ENCODE assay signal across 8 cellular contexts in the genomic region with DNA sequence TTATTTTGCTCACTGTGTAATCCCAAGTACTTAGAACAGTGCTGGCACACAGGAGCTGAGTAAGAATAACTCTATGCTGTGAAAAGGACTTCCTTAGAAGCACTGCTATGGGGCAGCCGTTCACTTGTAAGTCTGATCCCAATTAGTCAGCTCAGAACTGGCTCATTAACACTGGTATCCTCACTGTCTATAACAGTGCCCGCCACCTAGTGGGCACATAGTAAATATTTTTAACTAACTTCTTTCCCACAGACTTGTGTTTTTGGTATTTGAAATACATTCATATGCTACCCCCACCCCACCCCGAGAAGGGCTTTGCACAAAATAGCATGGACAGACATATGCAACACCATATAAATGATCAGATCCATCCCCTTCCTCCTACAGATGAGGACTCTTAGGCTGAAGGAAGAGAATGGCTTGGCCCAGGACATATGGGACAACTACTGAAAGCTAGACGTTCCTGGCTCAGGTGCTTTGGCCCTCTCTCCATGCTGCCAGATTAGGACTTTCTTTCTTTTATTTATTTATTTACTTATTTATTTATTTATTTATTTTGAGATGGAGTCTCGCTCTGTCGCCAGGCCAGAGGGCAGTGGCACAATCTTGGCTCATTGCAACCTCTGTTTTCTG. TPM values are rescaled to one million over a fixed set of nuclear protein-coding genes. Genes with fewer than 3 reads are reported as not detected.
DNase-seq lines count a peak whose midpoint lies in the region; ATAC-seq and TF ChIP-seq lines count a peak whose summit lies in the region.

No MANE protein-coding gene starts in this region.

- no peaks in the 10 kb centered on the region for H3K9me3 Mint-ChIP-seq in activated CD4-positive, alpha-beta memory T cell treated with anti-CD3 and anti-CD28 coated beads, Interleukin-2, amount 10 ng/mL, durations not matched to agents 7 days and 5 days
- H3K9me3 Mint-ChIP-seq in nephron progenitor cell: no peaks in the 10 kb centered on the region

- H3K4me3 Mint-ChIP-seq in activated CD4-positive, alpha-beta memory T cell treated with anti-CD3 and anti-CD28 coated beads, Interleukin-2, amount 10 ng/mL, durations not matched to agents 7 days and 5 days: no peak overlapping the region
- H3K4me3 Mint-ChIP-seq in nephron progenitor cell: no peak overlapping the region

- DNase-seq in AML-193 (lab: John Stamatoyannopoulos, UW): peak; percentile 63 to 67
- DNase-seq in NCI-H510A (lab: John Stamatoyannopoulos, UW): peak; percentile 68
- DNase-seq in activated CD4-positive, alpha-beta memory T cell treated with anti-CD3 and anti-CD28 coated beads, Interleukin-2, amount 10 ng/mL, durations not matched to agents 7 days and 5 days: peak; percentile 45
- peak; percentile 40 for DNase-seq in fibroblast of gingiva (ENCODE audit: low read depth)
- DNase-seq in nephron progenitor cell: peak; percentile 32
- no peak for DNase-seq in aorta

- no peaks in the 10 kb centered on the region for H3K27me3 ChIP-seq in aorta (ENCODE audit: control insufficient read depth in 1 of 2, insufficient read depth in 2 of 2, low read length in 1 of 2)

- POLR2A ChIA-PET in activated CD4-positive, alpha-beta memory T cell treated with anti-CD3 and anti-CD28 coated beads, Interleukin-2, amount 10 ng/mL, durations not matched to agents 7 days and 5 days (lab: Charles Lee): interaction anchor here (1.0 kb wide), 1 partner anchor 53 kb away, joined by 3 read pairs; no protein-coding TSS in a partner anchor

- peaks cover 0 to 5% of the 10 kb centered on the region in 2 donors for H3K36me3 ChIP-seq in aorta (ENCODE audit: control insufficient read depth in 1 of 2, insufficient read depth in 2 of 2, low read length in 1 of 2)

- no peak overlapping the region for H3K27ac Mint-ChIP-seq in activated CD4-positive, alpha-beta memory T cell treated with anti-CD3 and anti-CD28 coated beads, Interleukin-2, amount 10 ng/mL, durations not matched to agents 7 days and 5 days
- H3K27ac Mint-ChIP-seq in nephron progenitor cell: no peak overlapping the region

- no peak overlapping the region for H3K27ac ChIP-seq in aorta (ENCODE audit: low read depth in 1 of 2, low read length in 2 of 2)

- intact Hi-C loops in aorta (cut with DNase I): no loop called here

- H3K4me1 ChIP-seq in aorta (ENCODE audit: control insufficient read depth in 1 of 2, insufficient read depth in 2 of 2, low read length in 2 of 2): no peaks in the 10 kb centered on the region

- CTCF ChIA-PET in activated CD4-positive, alpha-beta memory T cell treated with anti-CD3 and anti-CD28 coated beads, Interleukin-2, amount 10 ng/mL, durations not matched to agents 7 days and 5 days (lab: Charles Lee): interaction anchor here (0.7 to 3.7 kb wide), 18 partner anchors 8 to 281 kb away, joined by 3 to 23 read pairs (median 7); no protein-coding TSS in a partner anchor

- peak; percentile 67 for TF ChIP-seq CTCF in nephron progenitor cell (IDR thresholded peaks at IDR 0.05)

- ATAC-seq in GM18867 (IDR thresholded peaks at IDR 0.05; ENCODE audit: unreplicated experiment) (peak; percentile 34), HG03175 (IDR thresholded peaks at IDR 0.05; ENCODE audit: unreplicated experiment) (peak; percentile 34), aorta (ENCODE audit: low FRiP score) (peak; percentile 76)

- 44 to 50% methylated on average over 6 of the region's 6 CpGs for WGBS in aorta, 2 donors

- H3K4me3 ChIP-seq in aorta (ENCODE audit: low read length in 2 of 2): no peak overlapping the region

- H3K36me3 Mint-ChIP-seq in activated CD4-positive, alpha-beta memory T cell treated with anti-CD3 and anti-CD28 coated beads, Interleukin-2, amount 10 ng/mL, durations not matched to agents 7 days and 5 days (ENCODE audit: low read depth): no peaks in the 10 kb centered on the region
- peaks cover 15% of the 10 kb centered on the region for H3K36me3 Mint-ChIP-seq in nephron progenitor cell (ENCODE audit: low read depth)

- H3K9me3 ChIP-seq in aorta (ENCODE audit: control insufficient read depth, low read length): no peaks in the 10 kb centered on the region

- peaks cover 2% of the 10 kb centered on the region for H3K27me3 Mint-ChIP-seq in activated CD4-positive, alpha-beta memory T cell treated with anti-CD3 and anti-CD28 coated beads, Interleukin-2, amount 10 ng/mL, durations not matched to agents 7 days and 5 days
- no peaks in the 10 kb centered on the region for H3K27me3 Mint-ChIP-seq in nephron progenitor cell (ENCODE audit: low read depth, poor library complexity)

- H3K4me1 Mint-ChIP-seq in activated CD4-positive, alpha-beta memory T cell treated with anti-CD3 and anti-CD28 coated beads, Interleukin-2, amount 10 ng/mL, durations not matched to agents 7 days and 5 days: peaks cover 27% of the 10 kb centered on the region
- peaks cover 3% of the 10 kb centered on the region for H3K4me1 Mint-ChIP-seq in nephron progenitor cell

RNA-seq across cellular contexts. Expression of a gene that starts 47.1 kb away (rescaled TPM):
- 1 to 10 TPM; 5.4 to 5.5 TPM for total RNA-seq in activated CD4-positive, alpha-beta memory T cell treated with anti-CD3 and anti-CD28 coated beads, Interleukin-2, amount 10 ng/mL, durations not matched to agents 7 days and 5 days
- 100 to 1,000 TPM; 485 to 578 TPM for total RNA-seq in aorta
- 100 to 1,000 TPM in 1 of 2 donors, 10 to 100 TPM in 1; 47.2 to 258 TPM for polyA plus RNA-seq in aorta

Comparison
In these comparisons a context has a peak if more than half of its experiments do, and no peak if none do; other contexts are left out.
1. DNase-seq: peak in AML-193 (2 of 2), NCI-H510A (single experiment), activated CD4-positive, alpha-beta memory T cell treated with anti-CD3 and anti-CD28 coated beads, Interleukin-2, amount 10 ng/mL, durations not matched to agents 7 days and 5 days (single experiment), fibroblast of gingiva (single experiment) and nephron progenitor cell (single experiment); none in aorta (0 of 2).
2. RNA of a gene that starts 47.1 kb away (total RNA-seq): 485 to 578 TPM in aorta; 5.4 to 5.5 TPM in activated CD4-positive, alpha-beta memory T cell treated with anti-CD3 and anti-CD28 coated beads, Interleukin-2, amount 10 ng/mL, durations not matched to agents 7 days and 5 days; every median in the first group is over 10 times any median in the second.
3. Peak in every context shown above with its lines, with median percentiles within 50 percentile points of each other: ATAC-seq.